10 cellular contexts compared by ENCODE assay signal in genomic region chr15:83483612-83484011, GRCh38. TPM values are rescaled to one million over a fixed set of nuclear protein-coding genes. Genes with fewer than 3 reads are reported as not detected.
"Had no signal": no experiment of that assay in that cellular context is flagged by ENCODE, and none has a peak within 500 bp of the region (broad histone marks: within the 10 kb centered on the region; RNA-seq: fewer than 3 reads in every experiment).

No MANE protein-coding gene starts in this region.

- FAIRE-seq: HepG2, HTR-8/SVneo had no signal

- H3K4me2 ChIP-seq: KMS-11 had no signal

- H3K9ac ChIP-seq: KMS-11 had no signal

- H3K27ac ChIP-seq: HL-60, KMS-11 had no signal

- ATAC-seq: HepG2 had no signal

- DNase-seq: IMR-90, Karpas-422, KBM-7, KG1 had no signal

RNA-seq across cellular contexts. Expression of gene SH3GL3, which starts 36.5 kb away (rescaled TPM):
- total RNA-seq: HepG2, HT-29, IMR-90 had no signal
- polyA plus RNA-seq: HepG2, IgD-negative memory B cell, IMR-90 had no signal
